1 cellular context compared by ENCODE assay signal in the genomic region with DNA sequence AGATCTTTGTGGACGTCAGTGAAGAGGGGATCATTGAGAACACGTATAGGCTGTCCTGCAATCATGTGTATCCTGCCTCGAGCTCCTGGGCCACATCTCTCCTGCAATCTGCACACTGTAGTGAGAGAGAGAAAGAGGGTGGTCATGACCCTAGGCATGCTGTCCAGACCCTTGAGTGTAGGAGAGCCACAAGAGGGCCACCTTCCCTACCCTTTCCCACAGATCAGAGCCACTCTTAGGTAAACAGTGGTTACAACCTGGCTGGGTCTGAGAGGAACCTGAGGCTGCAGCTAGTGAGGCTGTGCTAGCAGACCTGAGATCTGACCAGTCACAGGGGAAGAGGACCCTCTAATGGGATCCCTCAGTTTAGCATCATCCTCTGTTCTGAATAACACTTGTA.
TF ChIP-seq lines count a peak whose summit lies in the region.

No MANE protein-coding gene starts in this region.

TF ChIP-seq in HepG2, 621 proteins besides CTCF, POLR2A, EP300 and RAD21:
- TF ChIP-seq STAG1 (CRISPR knock-in tag; IDR thresholded peaks at IDR 0.05), result peak; percentile 35
- TF ChIP-seq FOXA1 (IDR thresholded peaks at IDR 0.05), result no peak
- 0 out of 2 replicates have a peak, but pooled peaks have one; percentile 22 for TF ChIP-seq FOXA1 (CRISPR knock-in tag; IDR thresholded peaks at IDR 0.05)
- TF ChIP-seq MYC (CRISPR knock-in tag; IDR thresholded peaks at IDR 0.05; ENCODE audit: borderline replicate concordance), result no peak
- TF ChIP-seq ZNF775 (CRISPR knock-in tag; IDR thresholded peaks at IDR 0.05; ENCODE audit: borderline replicate concordance), result no peak
